ENCODE assay signal across 1 cellular context in the genomic region with DNA sequence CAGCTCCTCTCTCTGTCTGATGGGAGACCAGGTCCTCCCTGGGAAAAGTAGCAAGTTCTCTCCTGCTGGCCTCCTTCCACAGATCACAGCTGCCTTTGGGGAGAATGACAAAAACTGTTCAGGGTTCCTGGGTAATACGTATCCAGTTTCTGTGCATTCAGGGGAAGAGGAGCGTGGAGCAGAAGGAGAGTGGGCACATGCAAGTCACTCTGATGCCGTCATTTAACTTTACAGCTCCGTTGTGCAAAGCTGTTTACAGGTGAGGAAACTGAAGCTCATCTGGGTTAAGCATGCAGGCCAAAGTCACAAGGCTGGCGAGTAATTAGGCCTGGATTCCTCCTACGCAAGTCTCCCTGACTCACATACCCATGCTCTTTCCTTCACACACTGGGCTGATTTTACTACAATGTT.
TF ChIP-seq lines count a peak whose summit lies in the region.

No MANE protein-coding gene starts in this region.

TF ChIP-seq in GM23338, 12 proteins besides CTCF, POLR2A, EP300 and RAD21 (continued from another document):
- TF ChIP-seq, protein P1, sequence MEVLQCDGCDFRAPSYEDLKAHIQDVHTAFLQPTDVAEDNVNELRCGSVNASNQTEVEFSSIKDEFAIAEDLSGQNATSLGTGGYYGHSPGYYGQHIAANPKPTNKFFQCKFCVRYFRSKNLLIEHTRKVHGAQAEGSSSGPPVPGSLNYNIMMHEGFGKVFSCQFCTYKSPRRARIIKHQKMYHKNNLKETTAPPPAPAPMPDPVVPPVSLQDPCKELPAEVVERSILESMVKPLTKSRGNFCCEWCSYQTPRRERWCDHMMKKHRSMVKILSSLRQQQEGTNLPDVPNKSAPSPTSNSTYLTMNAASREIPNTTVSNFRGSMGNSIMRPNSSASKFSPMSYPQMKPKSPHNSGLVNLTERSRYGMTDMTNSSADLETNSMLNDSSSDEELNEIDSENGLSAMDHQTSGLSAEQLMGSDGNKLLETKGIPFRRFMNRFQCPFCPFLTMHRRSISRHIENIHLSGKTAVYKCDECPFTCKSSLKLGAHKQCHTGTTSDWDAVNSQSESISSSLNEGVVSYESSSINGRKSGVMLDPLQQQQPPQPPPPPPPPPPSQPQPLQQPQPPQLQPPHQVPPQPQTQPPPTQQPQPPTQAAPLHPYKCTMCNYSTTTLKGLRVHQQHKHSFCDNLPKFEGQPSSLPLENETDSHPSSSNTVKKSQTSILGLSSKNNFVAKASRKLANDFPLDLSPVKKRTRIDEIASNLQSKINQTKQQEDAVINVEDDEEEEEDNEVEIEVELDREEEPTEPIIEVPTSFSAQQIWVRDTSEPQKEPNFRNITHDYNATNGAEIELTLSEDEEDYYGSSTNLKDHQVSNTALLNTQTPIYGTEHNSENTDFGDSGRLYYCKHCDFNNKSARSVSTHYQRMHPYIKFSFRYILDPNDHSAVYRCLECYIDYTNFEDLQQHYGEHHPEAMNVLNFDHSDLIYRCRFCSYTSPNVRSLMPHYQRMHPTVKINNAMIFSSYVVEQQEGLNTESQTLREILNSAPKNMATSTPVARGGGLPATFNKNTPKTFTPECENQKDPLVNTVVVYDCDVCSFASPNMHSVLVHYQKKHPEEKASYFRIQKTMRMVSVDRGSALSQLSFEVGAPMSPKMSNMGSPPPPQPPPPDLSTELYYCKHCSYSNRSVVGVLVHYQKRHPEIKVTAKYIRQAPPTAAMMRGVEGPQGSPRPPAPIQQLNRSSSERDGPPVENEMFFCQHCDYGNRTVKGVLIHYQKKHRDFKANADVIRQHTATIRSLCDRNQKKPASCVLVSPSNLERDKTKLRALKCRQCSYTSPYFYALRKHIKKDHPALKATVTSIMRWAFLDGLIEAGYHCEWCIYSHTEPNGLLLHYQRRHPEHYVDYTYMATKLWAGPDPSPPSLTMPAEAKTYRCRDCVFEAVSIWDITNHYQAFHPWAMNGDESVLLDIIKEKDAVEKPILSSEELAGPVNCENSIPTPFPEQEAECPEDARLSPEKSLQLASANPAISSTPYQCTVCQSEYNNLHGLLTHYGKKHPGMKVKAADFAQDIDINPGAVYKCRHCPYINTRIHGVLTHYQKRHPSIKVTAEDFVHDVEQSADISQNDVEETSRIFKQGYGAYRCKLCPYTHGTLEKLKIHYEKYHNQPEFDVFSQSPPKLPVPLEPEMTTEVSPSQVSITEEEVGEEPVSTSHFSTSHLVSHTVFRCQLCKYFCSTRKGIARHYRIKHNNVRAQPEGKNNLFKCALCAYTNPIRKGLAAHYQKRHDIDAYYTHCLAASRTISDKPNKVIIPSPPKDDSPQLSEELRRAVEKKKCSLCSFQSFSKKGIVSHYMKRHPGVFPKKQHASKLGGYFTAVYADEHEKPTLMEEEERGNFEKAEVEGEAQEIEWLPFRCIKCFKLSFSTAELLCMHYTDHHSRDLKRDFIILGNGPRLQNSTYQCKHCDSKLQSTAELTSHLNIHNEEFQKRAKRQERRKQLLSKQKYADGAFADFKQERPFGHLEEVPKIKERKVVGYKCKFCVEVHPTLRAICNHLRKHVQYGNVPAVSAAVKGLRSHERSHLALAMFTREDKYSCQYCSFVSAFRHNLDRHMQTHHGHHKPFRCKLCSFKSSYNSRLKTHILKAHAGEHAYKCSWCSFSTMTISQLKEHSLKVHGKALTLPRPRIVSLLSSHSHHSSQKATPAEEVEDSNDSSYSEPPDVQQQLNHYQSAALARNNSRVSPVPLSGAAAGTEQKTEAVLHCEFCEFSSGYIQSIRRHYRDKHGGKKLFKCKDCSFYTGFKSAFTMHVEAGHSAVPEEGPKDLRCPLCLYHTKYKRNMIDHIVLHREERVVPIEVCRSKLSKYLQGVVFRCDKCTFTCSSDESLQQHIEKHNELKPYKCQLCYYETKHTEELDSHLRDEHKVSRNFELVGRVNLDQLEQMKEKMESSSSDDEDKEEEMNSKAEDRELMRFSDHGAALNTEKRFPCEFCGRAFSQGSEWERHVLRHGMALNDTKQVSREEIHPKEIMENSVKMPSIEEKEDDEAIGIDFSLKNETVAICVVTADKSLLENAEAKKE (CRISPR knock-in tag; IDR thresholded peaks at IDR 0.05) = no peak
- TF ChIP-seq ZNF114 (CRISPR knock-in tag; IDR thresholded peaks at IDR 0.05) = no peak
- TF ChIP-seq JUNB (IDR thresholded peaks at IDR 0.05; ENCODE audit: unreplicated experiment) = no peak
